ENCODE assay signal across 8 cellular contexts in the genomic region with DNA sequence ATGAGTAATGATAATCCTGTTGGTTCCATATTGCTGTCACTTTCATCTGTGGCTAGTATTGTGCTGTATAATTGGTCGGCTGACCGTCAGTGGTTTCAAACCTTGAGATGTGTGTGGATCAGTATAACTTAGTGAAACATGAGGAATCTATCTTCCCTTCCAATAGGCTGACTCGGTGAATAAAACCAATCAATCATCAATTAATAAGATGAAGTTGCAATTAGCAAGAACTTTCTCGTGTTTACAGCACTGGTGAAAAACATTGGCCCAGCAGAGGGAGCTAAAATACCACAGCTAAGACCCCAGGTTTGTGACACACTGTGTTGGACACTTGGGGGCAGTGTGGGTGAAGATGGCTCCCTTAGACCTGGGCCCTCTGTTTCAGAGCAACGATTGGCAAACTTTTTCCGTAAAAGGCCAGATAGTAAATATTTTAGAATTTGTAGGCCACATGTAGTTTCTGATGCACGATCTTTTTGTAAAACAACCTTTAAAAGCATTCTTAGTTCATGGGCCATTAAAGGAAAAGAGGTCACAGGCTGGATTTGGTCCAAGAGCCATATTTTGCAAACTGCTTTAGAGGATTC. TPM values are rescaled to one million over a fixed set of nuclear protein-coding genes. Genes with fewer than 3 reads are reported as not detected.
DNase-seq lines count a peak whose midpoint lies in the region; ATAC-seq and TF ChIP-seq lines count a peak whose summit lies in the region.

No MANE protein-coding gene starts in this region.

- no peaks in the 10 kb centered on the region for H3K9me3 ChIP-seq in OCI-LY1 (ENCODE audit: low read length)

- POLR2A ChIA-PET in naive thymus-derived CD8-positive, alpha-beta T cell (lab: Charles Lee) = no interaction called here

- H3K36me3 ChIP-seq in OCI-LY1 (ENCODE audit: insufficient read depth, low read length) = no peaks in the 10 kb centered on the region

- H3F3A ChIP-seq in OCI-LY1 (ENCODE audit: insufficient read depth, low read length) = no peaks in the 10 kb centered on the region

- H3K9ac ChIP-seq in OCI-LY1 (ENCODE audit: low read length) = no peak overlapping the region; the same call in 1 of the 2 replicates

- no peaks in the 10 kb centered on the region for H3K79me2 ChIP-seq in OCI-LY1 (ENCODE audit: insufficient read depth, low read length)

- H4K20me1 ChIP-seq in OCI-LY1 (ENCODE audit: insufficient read depth, low read length) = no peaks in the 10 kb centered on the region

- peaks cover 8 to 21% (median 10%) of the 10 kb centered on the region in 5 donors for H3K27me3 Mint-ChIP-seq in naive thymus-derived CD8-positive, alpha-beta T cell
- H3K27me3 Mint-ChIP-seq in stimulated activated naive B cell treated with anti-CD40 and anti-IgM and Interleukin-4, amounts not matched to agents 10 μg/mL and 1 μg/mL and 100 μg/mL, for 72 hours = peaks cover 8% of the 10 kb centered on the region in 2 donors

- H3K27ac ChIP-seq in OCI-LY1 (ENCODE audit: low read depth, low read length, poor library complexity, severe bottlenecking) = no peak overlapping the region

- DNase-seq in DMS153 (lab: John Stamatoyannopoulos, UW) (peak; percentile 41), HuH-7 (ENCODE audit: low spot score) (peak; percentile 92), epithelial cell of proximal tubule (ENCODE audit: low read depth) (peak; percentile 45)
- peak; percentile 70 for DNase-seq in activated CD8-positive, alpha-beta memory T cell treated with anti-CD3 and anti-CD28 coated beads, Interleukin-2, amount 50 U/mL, for 24 hours (ENCODE audit: extremely low read depth)
- DNase-seq in naive thymus-derived CD8-positive, alpha-beta T cell = peak; percentile 46 to 88 (median 76)
- peak; percentile 68 for DNase-seq in stimulated activated naive B cell treated with anti-CD40 and anti-IgM and Interleukin-4, amounts not matched to agents 10 μg/mL and 1 μg/mL and 100 μg/mL, for 72 hours

- no peaks in the 10 kb centered on the region for H3K9me2 ChIP-seq in OCI-LY1 (ENCODE audit: low read depth, low read length)

- no peaks in the 10 kb centered on the region for H3K9me3 Mint-ChIP-seq in naive thymus-derived CD8-positive, alpha-beta T cell
- peaks cover 0 to 4% of the 10 kb centered on the region in 2 donors for H3K9me3 Mint-ChIP-seq in stimulated activated naive B cell treated with anti-CD40 and anti-IgM and Interleukin-4, amounts not matched to agents 10 μg/mL and 1 μg/mL and 100 μg/mL, for 72 hours

- peak overlapping the region; percentile 56; the same call in 1 of the 2 replicates for H2AFZ ChIP-seq in OCI-LY1 (ENCODE audit: low read length)

- TF ChIP-seq CTCF in OCI-LY1 (IDR thresholded peaks at IDR 0.05; ENCODE audit: low read length) (peak; percentile 100), epithelial cell of proximal tubule (conservative IDR thresholded peaks at IDR 0.05; ENCODE audit: low read depth, low read length) (peak; percentile 100)

- ATAC-seq in GM21515 (IDR thresholded peaks at IDR 0.05; ENCODE audit: unreplicated experiment) = peak; percentile 95
- peak; percentile 100 for ATAC-seq in naive thymus-derived CD8-positive, alpha-beta T cell
- ATAC-seq in stimulated activated naive B cell treated with anti-CD40 and anti-IgM and Interleukin-4, amounts not matched to agents 10 μg/mL and 1 μg/mL and 100 μg/mL, for 72 hours (replicated peaks) = peak; percentile 96 to 98

- no peak overlapping the region for H3K27ac Mint-ChIP-seq in naive thymus-derived CD8-positive, alpha-beta T cell
- peak overlapping the region; percentile 33 for H3K27ac Mint-ChIP-seq in stimulated activated naive B cell treated with anti-CD40 and anti-IgM and Interleukin-4, amounts not matched to agents 10 μg/mL and 1 μg/mL and 100 μg/mL, for 72 hours

- peak overlapping the region in 1 of 10 donors; percentile 9 for H3K4me3 Mint-ChIP-seq in naive thymus-derived CD8-positive, alpha-beta T cell
- H3K4me3 Mint-ChIP-seq in stimulated activated naive B cell treated with anti-CD40 and anti-IgM and Interleukin-4, amounts not matched to agents 10 μg/mL and 1 μg/mL and 100 μg/mL, for 72 hours = peak overlapping the region in 1 of 2 donors; percentile 23

- H3K4me1 ChIP-seq in OCI-LY1 (ENCODE audit: insufficient read depth, low read length, severe bottlenecking) = no peaks in the 10 kb centered on the region

- H3K36me3 Mint-ChIP-seq in naive thymus-derived CD8-positive, alpha-beta T cell = no peaks in the 10 kb centered on the region
- no peaks in the 10 kb centered on the region for H3K36me3 Mint-ChIP-seq in stimulated activated naive B cell treated with anti-CD40 and anti-IgM and Interleukin-4, amounts not matched to agents 10 μg/mL and 1 μg/mL and 100 μg/mL, for 72 hours

- H3K4me3 ChIP-seq in OCI-LY1 (ENCODE audit: low read depth, low read length, poor library complexity, severe bottlenecking) = no peak overlapping the region
- no peak overlapping the region for H3K4me3 ChIP-seq in epithelial cell of proximal tubule (ENCODE audit: low read depth, low read length)

- no peak overlapping the region for H3K4me2 ChIP-seq in OCI-LY1 (ENCODE audit: low read length)

- H3K27me3 ChIP-seq in OCI-LY1 (ENCODE audit: insufficient read depth, low read length) = no peaks in the 10 kb centered on the region; the same call in 1 of the 2 replicates

- H3K4me1 Mint-ChIP-seq in naive thymus-derived CD8-positive, alpha-beta T cell = peaks cover 5 to 16% (median 10%) of the 10 kb centered on the region in 4 donors
- peaks cover 4 to 22% of the 10 kb centered on the region in 2 donors for H3K4me1 Mint-ChIP-seq in stimulated activated naive B cell treated with anti-CD40 and anti-IgM and Interleukin-4, amounts not matched to agents 10 μg/mL and 1 μg/mL and 100 μg/mL, for 72 hours

RNA-seq across cellular contexts. Expression of a gene that starts 47.8 kb away (rescaled TPM):
- not detected in 2 replicates for total RNA-seq in epithelial cell of proximal tubule
- not detected for total RNA-seq in naive thymus-derived CD8-positive, alpha-beta T cell
- not detected for polyA plus RNA-seq in naive thymus-derived CD8-positive, alpha-beta T cell

Comparison
In these comparisons a context has a peak if more than half of its experiments do, and no peak if none do; other contexts are left out.
1. DNase-seq: peak in every context shown above with its lines; median percentile 92 in HuH-7; 76 in naive thymus-derived CD8-positive, alpha-beta T cell; 70 in activated CD8-positive, alpha-beta memory T cell treated with anti-CD3 and anti-CD28 coated beads, Interleukin-2, amount 50 U/mL, for 24 hours; 68 in stimulated activated naive B cell treated with anti-CD40 and anti-IgM and Interleukin-4, amounts not matched to agents 10 μg/mL and 1 μg/mL and 100 μg/mL, for 72 hours; 45 in epithelial cell of proximal tubule; 41 in DMS153.